ENCODE assay signal across 13 cellular contexts in the genomic region with DNA sequence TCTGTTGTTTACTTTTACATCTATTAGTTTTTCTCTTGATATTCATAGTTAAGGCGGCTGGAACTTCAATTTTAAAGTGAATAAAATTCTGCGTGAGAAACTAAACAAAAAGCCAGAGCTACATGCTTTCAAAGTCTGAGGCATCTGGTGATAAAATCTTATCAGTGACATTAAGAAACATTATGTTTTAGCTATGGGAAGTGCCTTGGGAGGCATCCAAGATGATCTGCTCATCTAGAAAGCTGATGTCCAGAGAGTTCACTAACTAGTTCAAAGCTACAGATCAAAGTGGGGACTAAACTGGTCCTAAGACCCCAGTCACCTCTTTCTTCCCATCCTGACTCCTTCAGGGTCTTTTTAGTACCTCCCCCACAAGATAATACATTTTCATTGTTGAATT. TPM values are rescaled to one million over a fixed set of nuclear protein-coding genes. Genes with fewer than 3 reads are reported as not detected.
DNase-seq lines count a peak whose midpoint lies in the region; ATAC-seq and TF ChIP-seq lines count a peak whose summit lies in the region.
"Had no signal": no experiment of that assay in that cellular context is flagged by ENCODE, and none has a peak within 500 bp of the region (broad histone marks: within the 10 kb centered on the region; RNA-seq: fewer than 3 reads in every experiment).

No MANE protein-coding gene starts in this region.

- no peaks in the 10 kb centered on the region for H3K27me3 ChIP-seq in A673 (replicated peaks; ENCODE audit: insufficient read depth, low read depth, low read length, poor library complexity)
- H3K27me3 ChIP-seq in Karpas-422 (ENCODE audit: low read length), result no peaks in the 10 kb centered on the region
- no peaks in the 10 kb centered on the region for H3K27me3 ChIP-seq in MM.1S (replicated peaks; ENCODE audit: insufficient read depth, low read length)
- H3K27me3 ChIP-seq: BLaER1 treated with 17β-estradiol and CSF1 and Interleukin-3, amounts not matched to agents 10 nM and 100 nM had no signal

- H3F3A ChIP-seq in MM.1S (ENCODE audit: insufficient read depth, low read length), result no peaks in the 10 kb centered on the region

- BruUV-seq in A673 (replicated peaks; lab: Mats Ljungman, UMichigan), result no TSS peak

- H3K4me2 ChIP-seq in Karpas-422 (ENCODE audit: low read depth, low read length, poor library complexity, severe bottlenecking) (no peak overlapping the region), MM.1S (ENCODE audit: low read depth, low read length) (no peak overlapping the region)
- H3K4me2 ChIP-seq: BLaER1 treated with 17β-estradiol and CSF1 and Interleukin-3, amounts not matched to agents 10 nM and 100 nM had no signal

- H3K4me1 Mint-ChIP-seq in nephron progenitor cell, result peaks cover 18% of the 10 kb centered on the region
- H3K4me1 Mint-ChIP-seq in activated CD8-positive, alpha-beta T cell treated with anti-CD3 and anti-CD28 coated beads, Interleukin-2, amount 10 ng/mL, durations not matched to agents 7 days and 5 days (ENCODE audit: low read depth), result peaks cover 4% of the 10 kb centered on the region

- no peaks in the 10 kb centered on the region for H3K27me3 Mint-ChIP-seq in nephron progenitor cell (ENCODE audit: low read depth, poor library complexity)
- no peaks in the 10 kb centered on the region for H3K27me3 Mint-ChIP-seq in activated CD8-positive, alpha-beta T cell treated with anti-CD3 and anti-CD28 coated beads, Interleukin-2, amount 10 ng/mL, durations not matched to agents 7 days and 5 days (ENCODE audit: low read depth)

- H3K4me3 ChIP-seq in A673 (ENCODE audit: low read depth, low read length, poor library complexity, severe bottlenecking), result no peak overlapping the region
- H3K4me3 ChIP-seq in Karpas-422 (ENCODE audit: low read length), result no peak overlapping the region
- H3K4me3 ChIP-seq in coronary artery, result no peak overlapping the region
- no peak overlapping the region for H3K4me3 ChIP-seq in MM.1S (ENCODE audit: low read length)
- H3K4me3 ChIP-seq: BLaER1 treated with 17β-estradiol and CSF1 and Interleukin-3, amounts not matched to agents 10 nM and 100 nM had no signal

- TF ChIP-seq CTCF in A673 (conservative IDR thresholded peaks at IDR 0.05; ENCODE audit: low read depth, low read length) (no peak), coronary artery (IDR thresholded peaks at IDR 0.05) (no peak), nephron progenitor cell (IDR thresholded peaks at IDR 0.05) (no peak), MM.1S (IDR thresholded peaks at IDR 0.05; ENCODE audit: low read length) (no peak)

- H3K36me3 ChIP-seq in A673 (ENCODE audit: insufficient read depth, low read length, poor library complexity, severe bottlenecking), result peaks cover 3% of the 10 kb centered on the region
- peaks cover 32% of the 10 kb centered on the region for H3K36me3 ChIP-seq in Karpas-422 (ENCODE audit: insufficient read depth, low read length)
- no peaks in the 10 kb centered on the region for H3K36me3 ChIP-seq in MM.1S (replicated peaks; ENCODE audit: insufficient read depth, low read length)

- no peak overlapping the region for H3K4me3 Mint-ChIP-seq in nephron progenitor cell
- H3K4me3 Mint-ChIP-seq in activated CD8-positive, alpha-beta T cell treated with anti-CD3 and anti-CD28 coated beads, Interleukin-2, amount 10 ng/mL, durations not matched to agents 7 days and 5 days, result no peak overlapping the region

- peak overlapping the region; percentile 52 for H3K27ac Mint-ChIP-seq in nephron progenitor cell
- no peak overlapping the region for H3K27ac Mint-ChIP-seq in activated CD8-positive, alpha-beta T cell treated with anti-CD3 and anti-CD28 coated beads, Interleukin-2, amount 10 ng/mL, durations not matched to agents 7 days and 5 days

- peaks cover 7% of the 10 kb centered on the region for H3K9me3 Mint-ChIP-seq in nephron progenitor cell
- H3K9me3 Mint-ChIP-seq in activated CD8-positive, alpha-beta T cell treated with anti-CD3 and anti-CD28 coated beads, Interleukin-2, amount 10 ng/mL, durations not matched to agents 7 days and 5 days (ENCODE audit: insufficient read depth), result no peaks in the 10 kb centered on the region

- H3K9ac ChIP-seq in Karpas-422 (ENCODE audit: low read length) (peak overlapping the region; percentile 7; the same call in 1 of the 2 replicates), MM.1S (ENCODE audit: low read length) (no peak overlapping the region)
- H3K9ac ChIP-seq: BLaER1 treated with 17β-estradiol and CSF1 and Interleukin-3, amounts not matched to agents 10 nM and 100 nM had no signal

- H4K20me1 ChIP-seq in Karpas-422 (ENCODE audit: insufficient read depth, low read depth, low read length), result no peaks in the 10 kb centered on the region
- H4K20me1 ChIP-seq in MM.1S (ENCODE audit: insufficient read depth, low read length), result no peaks in the 10 kb centered on the region

- H3K79me2 ChIP-seq in Karpas-422 (ENCODE audit: low read length) (peaks cover 76% of the 10 kb centered on the region), MM.1S (ENCODE audit: low read length) (no peaks in the 10 kb centered on the region)

- H3K4me1 ChIP-seq in A673 (ENCODE audit: insufficient read depth, low read length, poor library complexity, severe bottlenecking), result peaks cover 40% of the 10 kb centered on the region
- H3K4me1 ChIP-seq in Karpas-422 (ENCODE audit: low read length), result peaks cover 38% of the 10 kb centered on the region
- no peaks in the 10 kb centered on the region; the same call in 1 of the 2 replicates for H3K4me1 ChIP-seq in MM.1S (ENCODE audit: low read length)

- no peak for ATAC-seq in HG02678 (IDR thresholded peaks at IDR 0.05; ENCODE audit: unreplicated experiment)
- ATAC-seq in activated CD8-positive, alpha-beta T cell treated with anti-CD3 and anti-CD28 coated beads, Interleukin-2, amount 10 ng/mL, durations not matched to agents 7 days and 5 days, result no peak
- ATAC-seq: esophagus mucosa had no signal

- DNase-seq in A673 (ENCODE audit: low spot score), result peak; percentile 16
- DNase-seq in Karpas-422, result no peak
- no peak for DNase-seq in coronary artery (ENCODE audit: low spot score)
- DNase-seq in nephron progenitor cell, result no peak
- no peak for DNase-seq in occipital lobe (lab: John Stamatoyannopoulos, UW)
- DNase-seq in activated CD8-positive, alpha-beta T cell treated with anti-CD3 and anti-CD28 coated beads, Interleukin-2, amount 10 ng/mL, durations not matched to agents 7 days and 5 days, result no peak
- no peak for DNase-seq in MM.1S
- DNase-seq: activated T-cell treated with anti-CD3 and anti-CD28 coated beads for 4 hours, NCI-H1436 treated with DMSO at 0.1 percent for 48 hours, nucleus accumbens had no signal

- H3K27ac ChIP-seq in A673 (ENCODE audit: low read depth, low read length, poor library complexity, severe bottlenecking) (peak overlapping the region; percentile 90), Karpas-422 (ENCODE audit: low read length) (peak overlapping the region; percentile 51), coronary artery (peak overlapping the region; percentile 29 to 67), MM.1S (ENCODE audit: low read length) (no peak overlapping the region)
- H3K27ac ChIP-seq: BLaER1 treated with 17β-estradiol and CSF1 and Interleukin-3, amounts not matched to agents 10 nM and 100 nM had no signal

- H3K9me2 ChIP-seq in Karpas-422 (replicated peaks; ENCODE audit: insufficient read depth, low read length) (no peaks in the 10 kb centered on the region), MM.1S (replicated peaks; ENCODE audit: insufficient read depth, low read length) (no peaks in the 10 kb centered on the region)

- no peak overlapping the region for H2AFZ ChIP-seq in Karpas-422 (ENCODE audit: low read length)
- no peak overlapping the region for H2AFZ ChIP-seq in MM.1S (ENCODE audit: low read length)

- CTCF ChIA-PET in A673 (lab: Charles Lee), result no interaction called here
- CTCF ChIA-PET in activated CD8-positive, alpha-beta T cell treated with anti-CD3 and anti-CD28 coated beads, Interleukin-2, amount 10 ng/mL, durations not matched to agents 7 days and 5 days (lab: Charles Lee), result interaction anchor here (1.1 to 1.7 kb wide), 3 partner anchors 13 to 26 kb away, joined by 4 to 5 read pairs (median 4); no protein-coding TSS in a partner anchor

- no peaks in the 10 kb centered on the region for H3K9me3 ChIP-seq in A673 (ENCODE audit: low read depth, low read length, poor library complexity, severe bottlenecking)
- no peaks in the 10 kb centered on the region for H3K9me3 ChIP-seq in Karpas-422 (ENCODE audit: low read length)
- no peaks in the 10 kb centered on the region for H3K9me3 ChIP-seq in MM.1S (replicated peaks; ENCODE audit: insufficient read depth, low read length)

- intact Hi-C loops in A673 (cut with micrococcal nuclease; ENCODE audit: unreplicated experiment), result loop anchor here (5.0 kb wide), 1 partner anchor 146 kb away; no protein-coding TSS in a partner anchor

- peaks cover 51% of the 10 kb centered on the region for H3K36me3 Mint-ChIP-seq in nephron progenitor cell (ENCODE audit: low read depth)
- H3K36me3 Mint-ChIP-seq in activated CD8-positive, alpha-beta T cell treated with anti-CD3 and anti-CD28 coated beads, Interleukin-2, amount 10 ng/mL, durations not matched to agents 7 days and 5 days (ENCODE audit: low read depth), result peaks cover 24% of the 10 kb centered on the region

- POLR2A ChIA-PET in A673 (lab: Charles Lee; ENCODE audit: low non-redundant PET), result no interaction called here
- POLR2A ChIA-PET in activated CD8-positive, alpha-beta T cell treated with anti-CD3 and anti-CD28 coated beads, Interleukin-2, amount 10 ng/mL, durations not matched to agents 7 days and 5 days (lab: Charles Lee), result no interaction called here

RNA-seq across cellular contexts. Expression of a gene that starts 37.2 kb away (rescaled TPM):
- total RNA-seq in A673 (2021) (83.2 and 88.6 TPM in 2 replicates), occipital lobe (69.4 TPM)
- total RNA-seq in Karpas-422 (2014; rRNA removed; shearing (Covaris generic); ENCODE audit: low replicate concordance), result 87.4 and 120 TPM in 2 replicates
- total RNA-seq in activated CD8-positive, alpha-beta T cell treated with anti-CD3 and anti-CD28 coated beads, Interleukin-2, amount 10 ng/mL, durations not matched to agents 7 days and 5 days, result 10 to 100 TPM; 48.2 to 53.9 TPM

RNA-seq across cellular contexts. Expression of a gene that starts 37.3 kb away (rescaled TPM):
- total RNA-seq in A673 (2021), result 12.7 and 17.3 TPM in 2 replicates
- 9.2 and 24.9 TPM in 2 replicates for total RNA-seq in Karpas-422 (2014; rRNA removed; shearing (Covaris generic); ENCODE audit: low replicate concordance)
- total RNA-seq in occipital lobe, result 10.5 TPM
- 1 to 10 TPM; 8.4 to 9.5 TPM for total RNA-seq in activated CD8-positive, alpha-beta T cell treated with anti-CD3 and anti-CD28 coated beads, Interleukin-2, amount 10 ng/mL, durations not matched to agents 7 days and 5 days
